In the genomic region with DNA sequence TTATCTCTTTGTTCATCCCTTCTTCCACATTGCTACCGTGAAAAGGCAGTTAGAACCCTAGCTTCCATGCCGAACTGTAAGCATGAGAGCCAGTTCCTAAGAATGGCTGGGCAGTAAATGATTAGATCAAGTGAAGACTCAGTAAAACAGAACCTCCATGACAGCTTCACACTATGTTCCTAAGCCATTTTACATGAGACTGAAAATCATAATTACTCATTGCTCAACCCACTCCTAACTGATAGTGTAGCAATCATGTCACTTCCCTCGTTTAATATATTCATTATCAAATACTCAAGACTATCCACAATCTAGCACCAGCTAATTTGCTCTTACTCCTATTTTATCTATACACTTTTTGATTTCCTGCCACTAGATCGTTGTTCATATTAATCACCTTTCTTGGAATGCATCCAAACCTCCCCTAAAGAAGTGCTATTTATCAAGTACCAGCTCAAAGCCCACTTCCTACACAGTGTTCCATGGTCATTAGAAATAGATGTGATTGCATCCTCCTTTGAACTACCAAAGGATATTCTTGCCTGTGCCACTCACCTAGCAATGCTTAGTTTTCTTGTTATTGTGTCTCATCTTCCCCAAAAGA, we compare ENCODE assay signal across 1 cellular context.
TF ChIP-seq lines count a peak whose summit lies in the region.

No MANE protein-coding gene starts in this region.

TF ChIP-seq in GM23338, 12 proteins besides CTCF, POLR2A, EP300 and RAD21:
- TF ChIP-seq, protein P1, sequence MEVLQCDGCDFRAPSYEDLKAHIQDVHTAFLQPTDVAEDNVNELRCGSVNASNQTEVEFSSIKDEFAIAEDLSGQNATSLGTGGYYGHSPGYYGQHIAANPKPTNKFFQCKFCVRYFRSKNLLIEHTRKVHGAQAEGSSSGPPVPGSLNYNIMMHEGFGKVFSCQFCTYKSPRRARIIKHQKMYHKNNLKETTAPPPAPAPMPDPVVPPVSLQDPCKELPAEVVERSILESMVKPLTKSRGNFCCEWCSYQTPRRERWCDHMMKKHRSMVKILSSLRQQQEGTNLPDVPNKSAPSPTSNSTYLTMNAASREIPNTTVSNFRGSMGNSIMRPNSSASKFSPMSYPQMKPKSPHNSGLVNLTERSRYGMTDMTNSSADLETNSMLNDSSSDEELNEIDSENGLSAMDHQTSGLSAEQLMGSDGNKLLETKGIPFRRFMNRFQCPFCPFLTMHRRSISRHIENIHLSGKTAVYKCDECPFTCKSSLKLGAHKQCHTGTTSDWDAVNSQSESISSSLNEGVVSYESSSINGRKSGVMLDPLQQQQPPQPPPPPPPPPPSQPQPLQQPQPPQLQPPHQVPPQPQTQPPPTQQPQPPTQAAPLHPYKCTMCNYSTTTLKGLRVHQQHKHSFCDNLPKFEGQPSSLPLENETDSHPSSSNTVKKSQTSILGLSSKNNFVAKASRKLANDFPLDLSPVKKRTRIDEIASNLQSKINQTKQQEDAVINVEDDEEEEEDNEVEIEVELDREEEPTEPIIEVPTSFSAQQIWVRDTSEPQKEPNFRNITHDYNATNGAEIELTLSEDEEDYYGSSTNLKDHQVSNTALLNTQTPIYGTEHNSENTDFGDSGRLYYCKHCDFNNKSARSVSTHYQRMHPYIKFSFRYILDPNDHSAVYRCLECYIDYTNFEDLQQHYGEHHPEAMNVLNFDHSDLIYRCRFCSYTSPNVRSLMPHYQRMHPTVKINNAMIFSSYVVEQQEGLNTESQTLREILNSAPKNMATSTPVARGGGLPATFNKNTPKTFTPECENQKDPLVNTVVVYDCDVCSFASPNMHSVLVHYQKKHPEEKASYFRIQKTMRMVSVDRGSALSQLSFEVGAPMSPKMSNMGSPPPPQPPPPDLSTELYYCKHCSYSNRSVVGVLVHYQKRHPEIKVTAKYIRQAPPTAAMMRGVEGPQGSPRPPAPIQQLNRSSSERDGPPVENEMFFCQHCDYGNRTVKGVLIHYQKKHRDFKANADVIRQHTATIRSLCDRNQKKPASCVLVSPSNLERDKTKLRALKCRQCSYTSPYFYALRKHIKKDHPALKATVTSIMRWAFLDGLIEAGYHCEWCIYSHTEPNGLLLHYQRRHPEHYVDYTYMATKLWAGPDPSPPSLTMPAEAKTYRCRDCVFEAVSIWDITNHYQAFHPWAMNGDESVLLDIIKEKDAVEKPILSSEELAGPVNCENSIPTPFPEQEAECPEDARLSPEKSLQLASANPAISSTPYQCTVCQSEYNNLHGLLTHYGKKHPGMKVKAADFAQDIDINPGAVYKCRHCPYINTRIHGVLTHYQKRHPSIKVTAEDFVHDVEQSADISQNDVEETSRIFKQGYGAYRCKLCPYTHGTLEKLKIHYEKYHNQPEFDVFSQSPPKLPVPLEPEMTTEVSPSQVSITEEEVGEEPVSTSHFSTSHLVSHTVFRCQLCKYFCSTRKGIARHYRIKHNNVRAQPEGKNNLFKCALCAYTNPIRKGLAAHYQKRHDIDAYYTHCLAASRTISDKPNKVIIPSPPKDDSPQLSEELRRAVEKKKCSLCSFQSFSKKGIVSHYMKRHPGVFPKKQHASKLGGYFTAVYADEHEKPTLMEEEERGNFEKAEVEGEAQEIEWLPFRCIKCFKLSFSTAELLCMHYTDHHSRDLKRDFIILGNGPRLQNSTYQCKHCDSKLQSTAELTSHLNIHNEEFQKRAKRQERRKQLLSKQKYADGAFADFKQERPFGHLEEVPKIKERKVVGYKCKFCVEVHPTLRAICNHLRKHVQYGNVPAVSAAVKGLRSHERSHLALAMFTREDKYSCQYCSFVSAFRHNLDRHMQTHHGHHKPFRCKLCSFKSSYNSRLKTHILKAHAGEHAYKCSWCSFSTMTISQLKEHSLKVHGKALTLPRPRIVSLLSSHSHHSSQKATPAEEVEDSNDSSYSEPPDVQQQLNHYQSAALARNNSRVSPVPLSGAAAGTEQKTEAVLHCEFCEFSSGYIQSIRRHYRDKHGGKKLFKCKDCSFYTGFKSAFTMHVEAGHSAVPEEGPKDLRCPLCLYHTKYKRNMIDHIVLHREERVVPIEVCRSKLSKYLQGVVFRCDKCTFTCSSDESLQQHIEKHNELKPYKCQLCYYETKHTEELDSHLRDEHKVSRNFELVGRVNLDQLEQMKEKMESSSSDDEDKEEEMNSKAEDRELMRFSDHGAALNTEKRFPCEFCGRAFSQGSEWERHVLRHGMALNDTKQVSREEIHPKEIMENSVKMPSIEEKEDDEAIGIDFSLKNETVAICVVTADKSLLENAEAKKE (CRISPR knock-in tag; IDR thresholded peaks at IDR 0.05): no peak
- TF ChIP-seq EZH2 (IDR thresholded peaks at IDR 0.05; ENCODE audit: low read depth, unreplicated experiment) (no peak), EZH2phosphoT487 (IDR thresholded peaks at IDR 0.05; ENCODE audit: unreplicated experiment) (no peak)
